ENCODE assay signal across 13 cellular contexts in genomic region chr17:74751210-74751529, GRCh38. TPM values are rescaled to one million over a fixed set of nuclear protein-coding genes. Genes with fewer than 3 reads are reported as not detected.
DNase-seq lines count a peak whose midpoint lies in the region; ATAC-seq and TF ChIP-seq lines count a peak whose summit lies in the region.
"Had no signal": no experiment of that assay in that cellular context is flagged by ENCODE, and none has a peak within 500 bp of the region (broad histone marks: within the 10 kb centered on the region; RNA-seq: fewer than 3 reads in every experiment).

No MANE protein-coding gene starts in this region.

- H3K36me3 ChIP-seq in Panc1 (ENCODE audit: control insufficient read depth, insufficient read depth, low read length), result peaks cover 2% of the 10 kb centered on the region; the same call in 1 of the 2 replicates
- H3K36me3 ChIP-seq: uterus had no signal

- ATAC-seq in Panc1, result no peak
- ATAC-seq in GM21529 (IDR thresholded peaks at IDR 0.05; ENCODE audit: unreplicated experiment), result no peak
- ATAC-seq in sciatic nerve, result no peak
- ATAC-seq in GM21447 (IDR thresholded peaks at IDR 0.05; ENCODE audit: unreplicated experiment), result no peak

- DNase-seq in Calu3 (no peak), Panc1 (ENCODE audit: low read depth, low spot score) (no peak), epithelial cell of esophagus (ENCODE audit: low read depth) (no peak), osteocyte (ENCODE audit: extremely low spot score, unreplicated experiment) (no peak), NCI-H2171 treated with DMSO at 0.1 percent for 48 hours (lab: John Stamatoyannopoulos, UW) (no peak), sciatic nerve (ENCODE audit: low spot score) (no peak)
- DNase-seq: activated CD4-positive, alpha-beta T cell treated with anti-CD3 and anti-CD28 coated beads, Interleukin-2, amount 50 U/mL, for 4 hours; cortex of kidney; uterus had no signal

- H3K4me1 ChIP-seq in Panc1 (ENCODE audit: control insufficient read depth, insufficient read depth, low read length), result peaks cover 35% of the 10 kb centered on the region
- H3K4me1 ChIP-seq: uterus had no signal

- CTCF ChIA-PET in Calu3 (lab: Charles Lee), result interaction anchor here (0.5 to 2.7 kb wide), 5 partner anchors 9 to 1588 kb away, joined by 3 to 28 read pairs (median 5); no protein-coding TSS in a partner anchor
- CTCF ChIA-PET in Panc1 (lab: Charles Lee), result interaction anchor here (0.9 kb wide), 1 partner anchor 20 kb away, joined by 3 read pairs; no protein-coding TSS in a partner anchor

- H3K36me3 Mint-ChIP-seq in Calu3 (ENCODE audit: insufficient read depth, unreplicated experiment), result peaks cover 57% of the 10 kb centered on the region
- peaks cover 17% of the 10 kb centered on the region for H3K36me3 Mint-ChIP-seq in osteocyte (ENCODE audit: unreplicated experiment)

- no peaks in the 10 kb centered on the region for H3K27me3 ChIP-seq in Panc1 (ENCODE audit: control insufficient read depth, insufficient read depth, low read length)
- H3K27me3 ChIP-seq: uterus had no signal

- TF ChIP-seq CTCF in Calu3 (IDR thresholded peaks at IDR 0.05; ENCODE audit: unreplicated experiment), result no peak
- TF ChIP-seq CTCF in Panc1 (IDR thresholded peaks at IDR 0.05), result no peak
- no peak for TF ChIP-seq CTCF in epithelial cell of esophagus (IDR thresholded peaks at IDR 0.05; ENCODE audit: insufficient read depth, low read depth, low read length, missing control alignments)
- no peak for TF ChIP-seq CTCF in osteocyte (IDR thresholded peaks at IDR 0.05)

- POLR2A ChIA-PET in Panc1 (lab: Charles Lee), result no interaction called here

- intact Hi-C loops in Calu3 (cut with micrococcal nuclease; ENCODE audit: unreplicated experiment), result no loop called here
- intact Hi-C loops in Panc1 (cut with micrococcal nuclease; ENCODE audit: unreplicated experiment), result no loop called here
- intact Hi-C loops in sciatic nerve (cut with DNase I), result no loop called here

- BruUV-seq in Calu3 (replicated peaks; lab: Mats Ljungman, UMichigan) (TSS peak; percentile 11), Panc1 (replicated peaks; lab: Mats Ljungman, UMichigan) (TSS peak; percentile 62)

- H3K27ac Mint-ChIP-seq in Calu3 (ENCODE audit: unreplicated experiment) (peak overlapping the region; percentile 83), osteocyte (ENCODE audit: unreplicated experiment) (peak overlapping the region; percentile 72)

- peak overlapping the region; percentile 87 for H3K27ac ChIP-seq in Panc1 (ENCODE audit: low read length)
- H3K27ac ChIP-seq: uterus had no signal

- in situ Hi-C loops in Panc1 (cut with HindIII; ENCODE audit: low pct_unique_long_range_greater_than_20kb, low sequenced_read_pairs), result no loop called here

- H3K9me3 Mint-ChIP-seq in Calu3 (ENCODE audit: low read depth, unreplicated experiment), result no peaks in the 10 kb centered on the region
- no peaks in the 10 kb centered on the region for H3K9me3 Mint-ChIP-seq in osteocyte (ENCODE audit: unreplicated experiment)

- H3K4me3 Mint-ChIP-seq in Calu3 (ENCODE audit: low read depth, unreplicated experiment) (peak overlapping the region; percentile 97), osteocyte (ENCODE audit: unreplicated experiment) (peak overlapping the region; percentile 98)

- H3K27me3 Mint-ChIP-seq in Calu3 (ENCODE audit: unreplicated experiment), result no peaks in the 10 kb centered on the region
- no peaks in the 10 kb centered on the region for H3K27me3 Mint-ChIP-seq in osteocyte (ENCODE audit: unreplicated experiment)

- H3K4me3 ChIP-seq in Panc1 (ENCODE audit: low read depth in 2 of 2, low read length in 2 of 2), result peak overlapping the region in 1 of 2 experiments; percentile 76; a peak in 2 of 4 replicates
- H3K4me3 ChIP-seq in epithelial cell of esophagus (ENCODE audit: low read length), result peak overlapping the region; percentile 93
- H3K4me3 ChIP-seq: uterus had no signal

- no peaks in the 10 kb centered on the region for H3K9me3 ChIP-seq in Panc1 (ENCODE audit: control insufficient read depth, insufficient read depth, low read depth, low read length)
- H3K9me3 ChIP-seq: uterus had no signal

- H3K4me1 Mint-ChIP-seq in Calu3 (ENCODE audit: low read depth, unreplicated experiment), result peaks cover 26% of the 10 kb centered on the region
- H3K4me1 Mint-ChIP-seq in osteocyte (ENCODE audit: unreplicated experiment), result peaks cover 60% of the 10 kb centered on the region

RNA-seq across cellular contexts. Expression of gene NHERF1, which starts 2.7 kb away (rescaled TPM):
- total RNA-seq in Calu3 (2022), result 114 and 143 TPM in 2 replicates
- 90.8 TPM for total RNA-seq in Panc1 (2021; ENCODE audit: unreplicated experiment)
- 66.0 TPM for polyA plus RNA-seq in Panc1 (2012; ENCODE audit: insufficient read length)
- total RNA-seq in osteocyte, result 117 and 125 TPM in 2 replicates
- total RNA-seq in sciatic nerve, result 39.0 TPM

RNA-seq across cellular contexts. Expression of gene RAB37, which starts 14.1 kb away (rescaled TPM):
- total RNA-seq in Calu3 (2022) (0.21 TPM in 1 of 2 replicates, not detected in the other), Panc1 (2021; ENCODE audit: unreplicated experiment) (1.5 TPM), osteocyte (not detected in 2 replicates), sciatic nerve (3.6 TPM)
- 1.2 TPM for polyA plus RNA-seq in Panc1 (2012; ENCODE audit: insufficient read length)
- total RNA-seq: Daoy had no signal

RNA-seq across cellular contexts. Expression of gene NAT9, which starts 25.0 kb away (rescaled TPM):
- total RNA-seq in Calu3 (2022) (66.5 and 74.7 TPM in 2 replicates), Panc1 (2021; ENCODE audit: unreplicated experiment) (90.1 TPM), osteocyte (48.6 and 52.5 TPM in 2 replicates), sciatic nerve (50.3 TPM)
- 59.6 TPM for polyA plus RNA-seq in Panc1 (2012; ENCODE audit: insufficient read length)

RNA-seq across cellular contexts. Expression of gene CD300LF, which starts 38.4 kb away (rescaled TPM):
- total RNA-seq in Calu3 (2022), result not detected in 2 replicates
- not detected for total RNA-seq in Panc1 (2021; ENCODE audit: unreplicated experiment)
- polyA plus RNA-seq in Panc1 (2012; ENCODE audit: insufficient read length), result not detected
- not detected in 2 replicates for total RNA-seq in osteocyte
- 2.5 TPM for total RNA-seq in sciatic nerve
- total RNA-seq: Daoy, LHCN-M2 had no signal
